In the genomic region with DNA sequence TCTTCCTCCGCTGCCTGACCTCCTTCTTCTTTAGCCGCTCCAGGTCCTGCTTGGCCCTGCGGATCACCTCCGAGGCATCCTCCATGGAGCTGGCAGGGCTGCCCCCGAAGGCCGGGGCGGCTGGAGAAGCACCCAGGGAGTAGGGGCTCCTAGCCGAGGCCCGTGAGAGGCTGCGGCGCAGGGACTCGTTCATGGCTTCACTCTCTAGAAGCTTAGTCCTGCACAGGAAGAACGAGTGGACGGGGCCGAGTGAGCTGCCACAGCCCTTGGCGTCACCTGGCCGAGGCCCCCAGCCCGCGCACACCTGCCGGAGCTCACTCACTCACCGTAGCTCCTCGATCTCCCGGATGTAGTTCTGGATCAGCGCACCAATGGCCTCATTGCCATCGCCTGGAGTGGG, we compare ENCODE assay signal across 23 cellular contexts. TPM values are rescaled to one million over a fixed set of nuclear protein-coding genes. Genes with fewer than 3 reads are reported as not detected.
DNase-seq lines count a peak whose midpoint lies in the region; ATAC-seq, FAIRE-seq and TF ChIP-seq lines count a peak whose summit lies in the region.
"Had no signal": no experiment of that assay in that cellular context is flagged by ENCODE, and none has a peak within 500 bp of the region (broad histone marks: within the 10 kb centered on the region; RNA-seq: fewer than 3 reads in every experiment).

No MANE protein-coding gene starts in this region.

- no peak for TF ChIP-seq POLR2A in testis (IDR thresholded peaks at IDR 0.05)

- H3K27ac Mint-ChIP-seq in stimulated activated naive CD8-positive, alpha-beta T cell treated with anti-CD3 and anti-CD28 coated beads, Interleukin-15, amount 100 ng/mL, for 72 hours: peak overlapping the region; percentile 31 to 54
- H3K27ac Mint-ChIP-seq: CD4-positive, alpha-beta T cell; CD8-positive, alpha-beta T cell had no signal

- ATAC-seq in stimulated activated naive CD8-positive, alpha-beta T cell treated with anti-CD3 and anti-CD28 coated beads, Interleukin-15, amount 100 ng/mL, for 72 hours: no peak
- no peak for ATAC-seq in stimulated activated naive CD8-positive, alpha-beta T cell treated with anti-CD3 and anti-CD28 coated beads, Interleukin-15, Interleukin-2, amounts not matched to agents 100 U/mL and 50 U/mL, for 24 hours
- ATAC-seq in sciatic nerve: peak; percentile 17
- ATAC-seq: CD8-positive, alpha-beta T cell had no signal

- H3K9me3 Mint-ChIP-seq in stimulated activated naive CD8-positive, alpha-beta T cell treated with anti-CD3 and anti-CD28 coated beads, Interleukin-15, amount 100 ng/mL, for 72 hours: no peaks in the 10 kb centered on the region
- H3K9me3 Mint-ChIP-seq: CD14-positive monocyte; CD4-positive, alpha-beta T cell; CD8-positive, alpha-beta T cell had no signal

- no peak for TF ChIP-seq CTCF in testis (IDR thresholded peaks at IDR 0.05)

- H3K9me3 ChIP-seq in testis: no peaks in the 10 kb centered on the region
- H3K9me3 ChIP-seq: BE2C, BLaER1, Caco-2 had no signal

- no peaks in the 10 kb centered on the region for H3K27me3 ChIP-seq in testis
- H3K27me3 ChIP-seq: BLaER1 had no signal

- H3K27ac ChIP-seq in testis: no peak overlapping the region
- H3K27ac ChIP-seq: BLaER1 had no signal

- H3K4me1 ChIP-seq in testis: no peaks in the 10 kb centered on the region
- H3K4me1 ChIP-seq: BE2C, Caco-2 had no signal

- WGBS in testis, 2 donors: 57 to 86% methylated on average over 15 to 25 of the region's 25 CpGs

- no peak for FAIRE-seq in RCC 7860 (lab: Jason Lieb, UNC)
- FAIRE-seq: A204.1, D721Med, G401.6, GM12891, GM19239 had no signal

- DNase-seq in stimulated activated naive CD8-positive, alpha-beta T cell treated with anti-CD3 and anti-CD28 coated beads, Interleukin-15, amount 100 ng/mL, for 72 hours: no peak
- no peak for DNase-seq in stimulated activated naive CD8-positive, alpha-beta T cell treated with anti-CD3 and anti-CD28 coated beads, Interleukin-15, Interleukin-2, amounts not matched to agents 100 U/mL and 50 U/mL, for 24 hours
- no peak for DNase-seq in sciatic nerve (ENCODE audit: low spot score)
- no peak for DNase-seq in testis
- DNase-seq in RCC 7860 (ENCODE audit: low spot score): no peak
- no peak for DNase-seq in NK-92 (lab: John Stamatoyannopoulos, UW; ENCODE audit: unreplicated experiment)
- DNase-seq: 8988T; ACHN; BE2C; C1 segment of cervical spinal cord; Caco-2; Calu3; CD4-positive, alpha-beta T cell; CD8-positive, alpha-beta T cell; DMS79 treated with DMSO at 0.1 percent for 48 hours; GF-D8 had no signal

- peak overlapping the region; percentile 6 to 20 for H3K4me3 ChIP-seq in testis
- H3K4me3 ChIP-seq: BLaER1 had no signal

- no peak overlapping the region for H3K4me3 Mint-ChIP-seq in stimulated activated naive CD8-positive, alpha-beta T cell treated with anti-CD3 and anti-CD28 coated beads, Interleukin-15, amount 100 ng/mL, for 72 hours
- H3K4me3 Mint-ChIP-seq: CD14-positive monocyte; CD4-positive, alpha-beta T cell; CD8-positive, alpha-beta T cell had no signal

- peaks cover 10% of the 10 kb centered on the region for H3K4me1 Mint-ChIP-seq in stimulated activated naive CD8-positive, alpha-beta T cell treated with anti-CD3 and anti-CD28 coated beads, Interleukin-15, amount 100 ng/mL, for 72 hours
- H3K4me1 Mint-ChIP-seq: CD14-positive monocyte had no signal

- H3K36me3 ChIP-seq in testis (ENCODE audit: low read depth, missing control alignments): no peaks in the 10 kb centered on the region
- H3K36me3 ChIP-seq: BE2C had no signal

- intact Hi-C loops in sciatic nerve (cut with DNase I): no loop called here
- intact Hi-C loops in testis (cut with DNase I; ENCODE audit: low total_unique reads): no loop called here

- H3K27me3 Mint-ChIP-seq in stimulated activated naive CD8-positive, alpha-beta T cell treated with anti-CD3 and anti-CD28 coated beads, Interleukin-15, amount 100 ng/mL, for 72 hours: no peaks in the 10 kb centered on the region
- H3K27me3 Mint-ChIP-seq: CD4-positive, alpha-beta T cell had no signal

RNA-seq across cellular contexts. Expression of gene KIF21B, which starts 23.1 kb away (rescaled TPM):
- total RNA-seq in sciatic nerve (3.7 TPM), testis (10 to 100 TPM; 23.3 to 32.7 TPM)
- polyA plus RNA-seq in testis (ENCODE audit: insufficient read depth, low read depth, low replicate concordance): 32.3 TPM
